Comparison of ENCODE assay signal across 8 cellular contexts in the genomic region with DNA sequence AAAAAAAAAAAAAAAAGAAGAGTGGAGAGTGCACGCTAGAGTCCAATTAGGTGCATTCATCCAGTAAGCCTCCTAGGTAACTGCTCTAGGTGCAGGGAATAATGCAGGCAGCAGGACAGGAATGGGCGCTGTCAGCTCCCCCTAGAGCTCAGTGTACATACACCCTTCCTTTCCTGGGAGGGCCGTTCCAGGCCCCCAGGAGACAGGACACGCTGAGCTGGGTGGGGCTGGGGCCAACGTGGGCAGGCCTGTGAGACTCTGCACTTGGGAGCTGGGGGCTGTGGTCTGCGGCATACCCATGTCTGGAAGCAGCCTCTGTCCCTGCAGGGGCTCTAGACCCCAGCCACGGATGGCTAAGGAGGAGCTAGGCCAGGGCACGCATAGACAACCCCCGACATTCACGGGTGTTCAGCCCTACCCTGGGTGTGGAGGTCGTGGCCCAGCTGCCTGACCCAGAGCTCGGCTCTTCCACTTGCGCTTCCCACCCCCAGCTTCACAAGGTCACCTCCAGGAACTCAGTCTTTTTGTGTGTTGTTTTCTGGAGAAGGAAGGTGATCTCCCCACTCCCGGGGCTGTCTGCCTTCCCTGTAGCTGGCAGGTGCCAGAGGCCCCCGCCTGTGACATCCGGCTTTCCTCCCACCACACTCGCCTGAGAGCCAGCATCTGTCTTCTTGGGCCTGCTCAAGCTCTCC. TPM values are rescaled to one million over a fixed set of nuclear protein-coding genes. Genes with fewer than 3 reads are reported as not detected.
A peak's percentile ranks its signal among the peaks of the same experiment; 100 is the strongest.
DNase-seq lines count a peak whose midpoint lies in the region; ATAC-seq and TF ChIP-seq lines count a peak whose summit lies in the region.

No MANE protein-coding gene starts in this region.

- peaks cover 8% of the 10 kb centered on the region for H3K27me3 Mint-ChIP-seq in IgD-negative memory B cell

- H3K4me3 ChIP-seq in AG04449 (ENCODE audit: low read depth, low read length) (peak overlapping the region; percentile 75), GM12864 (ENCODE audit: low read depth, low read length) (peak overlapping the region; percentile 90), WERI-Rb-1 (ENCODE audit: low read depth, low read length) (peak overlapping the region; percentile 73), skeletal muscle cell (ENCODE audit: low read depth, low read length) (peak overlapping the region; percentile 78)

- peaks cover 6% of the 10 kb centered on the region for H3K4me1 ChIP-seq in foreskin keratinocyte

- TF ChIP-seq CTCF in AG04449 (IDR thresholded peaks at IDR 0.05; ENCODE audit: insufficient read depth, low read length, missing control alignments), result peak; percentile 29
- peak; percentile 39 for TF ChIP-seq CTCF in GM12864 (IDR thresholded peaks at IDR 0.05; ENCODE audit: low read depth, low read length, missing control alignments)
- peak; percentile 55 for TF ChIP-seq CTCF in WERI-Rb-1 (IDR thresholded peaks at IDR 0.05; ENCODE audit: low read depth, low read length)
- peak; percentile 52 for TF ChIP-seq CTCF in foreskin keratinocyte (conservative IDR thresholded peaks at IDR 0.05)

- H3K27ac ChIP-seq in WERI-Rb-1 (peak overlapping the region; percentile 99), foreskin keratinocyte (no peak overlapping the region)

- no peaks in the 10 kb centered on the region for H3K36me3 Mint-ChIP-seq in IgD-negative memory B cell

- H3K36me3 ChIP-seq in WERI-Rb-1, result peaks cover 6% of the 10 kb centered on the region

- no peaks in the 10 kb centered on the region for H3K27me3 ChIP-seq in WERI-Rb-1 (ENCODE audit: insufficient read depth, low read depth, severe bottlenecking)
- H3K27me3 ChIP-seq in foreskin keratinocyte, result no peaks in the 10 kb centered on the region

- peaks cover 6 to 8% (median 8%) of the 10 kb centered on the region in 3 donors for H3K4me1 Mint-ChIP-seq in IgD-negative memory B cell

- POLR2A ChIA-PET in AG04449 (lab: Yijun Ruan, JAX), result interaction anchor here (0.9 to 1.5 kb wide), 4 partner anchors 10 to 68 kb away, joined by 3 to 7 read pairs (median 4); a partner anchor contains a TSS

- in situ Hi-C loops in G401 (cut with HindIII; ENCODE audit: low sequenced_read_pairs), result loop anchor here (10.0 to 25.0 kb wide), 2 partner anchors 142 to 255 kb away; a partner anchor contains a TSS

- H3K9me3 Mint-ChIP-seq in IgD-negative memory B cell, result no peaks in the 10 kb centered on the region

- peak overlapping the region; percentile 65 to 95 (median 89) for H3K27ac Mint-ChIP-seq in IgD-negative memory B cell

- no peaks in the 10 kb centered on the region for H3K9me3 ChIP-seq in WERI-Rb-1 (ENCODE audit: severe bottlenecking)

- peak; percentile 5 for ATAC-seq in foreskin keratinocyte

- CTCF ChIA-PET in AG04449 (lab: Yijun Ruan, JAX), result interaction anchor here (0.6 to 3.4 kb wide), 18 partner anchors 8 to 456 kb away, joined by 3 to 25 read pairs (median 4); a partner anchor contains a TSS

- peak overlapping the region; percentile 79 to 93 (median 89) for H3K4me3 Mint-ChIP-seq in IgD-negative memory B cell

- DNase-seq in AG04449 (ENCODE audit: low read depth, low spot score) (no peak), GM12864 (ENCODE audit: low read depth) (no peak), WERI-Rb-1 (peak; percentile 63), foreskin keratinocyte (peak in 1 of 2 donors; percentile 56), skeletal muscle cell (ENCODE audit: low read depth) (no peak), foreskin melanocyte (no peak), G401 (ENCODE audit: low spot score) (no peak)

RNA-seq across cellular contexts. Expression of a gene that starts 1.0 kb away (rescaled TPM):
- polyA plus RNA-seq in IgD-negative memory B cell (84.7 TPM), foreskin keratinocyte (42.0 and 47.0 TPM in 2 replicates)
- 43.6 and 47.9 TPM in 2 replicates for total RNA-seq in foreskin keratinocyte
- 45.5 and 47.6 TPM in 2 replicates for total RNA-seq in G401 (2014; rRNA removed; shearing (Covaris generic))

RNA-seq across cellular contexts. Expression of a gene that starts 5.0 kb away (rescaled TPM):
- polyA plus RNA-seq in IgD-negative memory B cell (2.8 TPM), foreskin keratinocyte (114 and 131 TPM in 2 replicates)
- 65.7 and 70.0 TPM in 2 replicates for total RNA-seq in foreskin keratinocyte
- 428 and 493 TPM in 2 replicates for total RNA-seq in G401 (2014; rRNA removed; shearing (Covaris generic))

RNA-seq across cellular contexts. Expression of a gene that starts 6.3 kb away (rescaled TPM):
- polyA plus RNA-seq in IgD-negative memory B cell (0.74 TPM), foreskin keratinocyte (3.3 and 4.0 TPM in 2 replicates)
- total RNA-seq in foreskin keratinocyte, result 2.7 and 2.9 TPM in 2 replicates
- total RNA-seq in G401 (2014; rRNA removed; shearing (Covaris generic)), result 20.0 and 26.4 TPM in 2 replicates

RNA-seq across cellular contexts. Expression of a gene that starts 6.9 kb away (rescaled TPM):
- polyA plus RNA-seq in IgD-negative memory B cell (10.0 TPM), foreskin keratinocyte (20.6 and 21.2 TPM in 2 replicates)
- 17.8 and 18.4 TPM in 2 replicates for total RNA-seq in foreskin keratinocyte
- total RNA-seq in G401 (2014; rRNA removed; shearing (Covaris generic)), result 42.3 and 43.1 TPM in 2 replicates

RNA-seq across cellular contexts. Expression of a gene that starts 14.4 kb away (rescaled TPM):
- polyA plus RNA-seq in IgD-negative memory B cell (4.4 TPM), foreskin keratinocyte (0.32 and 0.91 TPM in 2 replicates)
- 0.28 and 2.4 TPM in 2 replicates for total RNA-seq in foreskin keratinocyte
- 14.6 and 19.4 TPM in 2 replicates for total RNA-seq in G401 (2014; rRNA removed; shearing (Covaris generic))
